Comparison of ENCODE assay signal across 2 cellular contexts in genomic region chr1:107532318-107532717, GRCh38.
TF ChIP-seq lines count a peak whose summit lies in the region.

No MANE protein-coding gene starts in this region.

TF ChIP-seq in SK-N-SH, 30 proteins besides CTCF, POLR2A, EP300 and RAD21 (continued from another document):
- TF ChIP-seq IRF3 (IDR thresholded peaks at IDR 0.05; ENCODE audit: low read depth, low read length) (no peak), NFIC (IDR thresholded peaks at IDR 0.05; ENCODE audit: borderline replicate concordance) (no peak), SIN3A (IDR thresholded peaks at IDR 0.05; ENCODE audit: borderline replicate concordance, low read depth, low read length) (no peak), FOSL2 (IDR thresholded peaks at IDR 0.05; ENCODE audit: borderline replicate concordance, low read depth) (no peak), FOXJ3 (CRISPR knock-in tag; IDR thresholded peaks at IDR 0.05) (no peak), ELF1 (IDR thresholded peaks at IDR 0.05) (no peak), RFX5 (IDR thresholded peaks at IDR 0.05; ENCODE audit: low read length) (no peak), REST (IDR thresholded peaks at IDR 0.05; ENCODE audit: low read depth, low read length) (no peak), TCF12 (IDR thresholded peaks at IDR 0.05) (no peak), MAX (IDR thresholded peaks at IDR 0.05; ENCODE audit: low read depth) (no peak), ZBTB33 (IDR thresholded peaks at IDR 0.05; ENCODE audit: borderline replicate concordance, low read depth) (no peak), MXI1 (IDR thresholded peaks at IDR 0.05; ENCODE audit: low read depth, low read length) (no peak), MEF2A (IDR thresholded peaks at IDR 0.05; ENCODE audit: borderline replicate concordance, low read depth) (no peak), JUND (IDR thresholded peaks at IDR 0.05) (no peak), SMC3 (IDR thresholded peaks at IDR 0.05; ENCODE audit: low read depth, low read length) (no peak)
TF ChIP-seq in SK-N-SH: peak in this region for 0.

TF ChIP-seq in SK-N-SH treated with all-trans-retinoic acid at 6 μM for 48 hours, 23 proteins besides CTCF, POLR2A, EP300 and RAD21 (continued from another document):
- no peak for TF ChIP-seq POU6F1 (CRISPR knock-in tag; IDR thresholded peaks at IDR 0.05; ENCODE audit: borderline replicate concordance, low read depth)
- no peak for TF ChIP-seq ZNF70 (CRISPR knock-in tag; IDR thresholded peaks at IDR 0.05)
- TF ChIP-seq ISL1 (CRISPR knock-in tag; IDR thresholded peaks at IDR 0.05), result no peak
- TF ChIP-seq ZC3H10 (CRISPR knock-in tag; IDR thresholded peaks at IDR 0.05), result no peak
- TF ChIP-seq PATZ1 (CRISPR knock-in tag; IDR thresholded peaks at IDR 0.05; ENCODE audit: borderline replicate concordance), result no peak
- TF ChIP-seq CREB5 (CRISPR knock-in tag; IDR thresholded peaks at IDR 0.05; ENCODE audit: low read depth), result no peak
- no peak for TF ChIP-seq BACH2 (CRISPR knock-in tag; IDR thresholded peaks at IDR 0.05; ENCODE audit: borderline replicate concordance)
- no peak for TF ChIP-seq ZFP30 (CRISPR knock-in tag; IDR thresholded peaks at IDR 0.05)
- TF ChIP-seq ARNTL (CRISPR knock-in tag; IDR thresholded peaks at IDR 0.05; ENCODE audit: borderline replicate concordance, low read depth), result no peak
- TF ChIP-seq CSDC2 (CRISPR knock-in tag; IDR thresholded peaks at IDR 0.05), result no peak
- no peak for TF ChIP-seq TSHZ2 (CRISPR knock-in tag; IDR thresholded peaks at IDR 0.05)
- TF ChIP-seq TCF4 (CRISPR knock-in tag; IDR thresholded peaks at IDR 0.05; ENCODE audit: borderline replicate concordance), result no peak
TF ChIP-seq in SK-N-SH treated with all-trans-retinoic acid at 6 μM for 48 hours: peak in this region for 0.
